13 cellular contexts compared by ENCODE assay signal in genomic region chr15:31387101-31387482, GRCh38.
A peak's percentile ranks its signal among the peaks of the same experiment; 100 is the strongest.
DNase-seq lines count a peak whose midpoint lies in the region; ATAC-seq, FAIRE-seq and TF ChIP-seq lines count a peak whose summit lies in the region.
"Had no signal": no experiment of that assay in that cellular context is flagged by ENCODE, and none has a peak within 500 bp of the region (broad histone marks: within the 10 kb centered on the region; RNA-seq: fewer than 3 reads in every experiment).

No MANE protein-coding gene starts in this region.

- no peaks in the 10 kb centered on the region for H4K20me1 ChIP-seq in GM23248 (ENCODE audit: insufficient read depth)

- peak overlapping the region; percentile 38 for H3K27ac Mint-ChIP-seq in T-helper 1 cell treated with Interleukin-12 subunit alpha and Interleukin-12 subunit beta and Interleukin-4 antibody, amounts not matched to agents 30 μg/mL and 1 μg/mL, for 36 hours
- H3K27ac Mint-ChIP-seq in activated naive CD8-positive, alpha-beta T cell treated with anti-CD3 and anti-CD28 coated beads, Interleukin-2, amount 10 ng/mL, durations not matched to agents 7 days and 5 days = peak overlapping the region; percentile 68
- H3K27ac Mint-ChIP-seq in nephron progenitor cell = no peak overlapping the region

- H3K4me1 Mint-ChIP-seq in T-helper 1 cell treated with Interleukin-12 subunit alpha and Interleukin-12 subunit beta and Interleukin-4 antibody, amounts not matched to agents 30 μg/mL and 1 μg/mL, for 36 hours (ENCODE audit: low read depth) = peaks cover 56% of the 10 kb centered on the region
- peaks cover 51% of the 10 kb centered on the region for H3K4me1 Mint-ChIP-seq in activated naive CD8-positive, alpha-beta T cell treated with anti-CD3 and anti-CD28 coated beads, Interleukin-2, amount 10 ng/mL, durations not matched to agents 7 days and 5 days
- peaks cover 9% of the 10 kb centered on the region for H3K4me1 Mint-ChIP-seq in nephron progenitor cell

- H3K36me3 ChIP-seq in GM23248 (ENCODE audit: low read depth) = no peaks in the 10 kb centered on the region
- no peaks in the 10 kb centered on the region for H3K36me3 ChIP-seq in pancreas

- peak; percentile 38 for ATAC-seq in activated naive CD8-positive, alpha-beta T cell treated with anti-CD3 and anti-CD28 coated beads, Interleukin-2, amount 10 ng/mL, durations not matched to agents 7 days and 5 days (ENCODE audit: low read depth)
- no peak for ATAC-seq in pancreas
- ATAC-seq: HCT116 had no signal

- WGBS in GM23248 (ENCODE audit: low coverage in 1 of 2, low lambda C conversion rate in 2 of 2, missing lambda C conversion rate in 2 of 2), 2 experiments = 85 to 91% methylated on average over 2 of the region's 2 CpGs
- 38 to 47% methylated on average over 2 of the region's 2 CpGs for WGBS in pancreas, 2 donors

- POLR2A ChIA-PET in activated naive CD8-positive, alpha-beta T cell treated with anti-CD3 and anti-CD28 coated beads, Interleukin-2, amount 10 ng/mL, durations not matched to agents 7 days and 5 days (lab: Charles Lee) = interaction anchor here (0.9 to 1.3 kb wide), 2 partner anchors 48 to 49 kb away, joined by 3 to 5 read pairs; no protein-coding TSS in a partner anchor

- FAIRE-seq in pancreas (lab: Jason Lieb, UNC) = no peak
- FAIRE-seq: endometrium had no signal

- H3K9me2 ChIP-seq in GM23248 (ENCODE audit: insufficient read depth) = no peaks in the 10 kb centered on the region

- no peak overlapping the region for H2AFZ ChIP-seq in GM23248

- DNase-seq in T-helper 1 cell (no peak), GM23248 (peak; percentile 24), pancreas (peak in 1 of 6 donors; percentile 4), foreskin fibroblast (no peak), nephron progenitor cell (no peak), SKM-1 treated with dmso at 0.1 percent for 144 hours (lab: John Stamatoyannopoulos, UW; ENCODE audit: unreplicated experiment) (no peak)
- DNase-seq in activated naive CD8-positive, alpha-beta T cell treated with anti-CD3 and anti-CD28 coated beads, Interleukin-2, amount 10 ng/mL, durations not matched to agents 7 days and 5 days = peak; percentile 43
- DNase-seq: MV-4-11; stimulated activated CD4-positive, alpha-beta T cell treated with anti-CD3 and anti-CD28 coated beads, Interleukin-12 subunit alpha, Interleukin-12 subunit beta, amount 100 ng/mL, for 4 hours had no signal

- no peaks in the 10 kb centered on the region for H3K27me3 Mint-ChIP-seq in T-helper 1 cell treated with Interleukin-12 subunit alpha and Interleukin-12 subunit beta and Interleukin-4 antibody, amounts not matched to agents 30 μg/mL and 1 μg/mL, for 36 hours (ENCODE audit: low read depth)
- no peaks in the 10 kb centered on the region for H3K27me3 Mint-ChIP-seq in activated naive CD8-positive, alpha-beta T cell treated with anti-CD3 and anti-CD28 coated beads, Interleukin-2, amount 10 ng/mL, durations not matched to agents 7 days and 5 days
- peaks cover 19% of the 10 kb centered on the region for H3K27me3 Mint-ChIP-seq in nephron progenitor cell (ENCODE audit: low read depth, poor library complexity)

- intact Hi-C loops in pancreas (cut with DNase I) = loop anchor here in 1 of 3 donors (10.0 kb wide), 1 partner anchor 62 kb away; the partner anchor contains the start of gene KLF13

- H3K79me2 ChIP-seq in GM23248 (ENCODE audit: insufficient read depth) = no peaks in the 10 kb centered on the region

- H3K4me1 ChIP-seq in GM23248 (ENCODE audit: insufficient read depth) = peaks cover 18% of the 10 kb centered on the region
- peaks cover 0 to 19% (median 17%) of the 10 kb centered on the region in 3 donors for H3K4me1 ChIP-seq in pancreas

- H3K4me3 ChIP-seq in GM23248 = no peak overlapping the region
- H3K4me3 ChIP-seq in pancreas = no peak overlapping the region
- H3K4me3 ChIP-seq in foreskin fibroblast (ENCODE audit: low read depth in 1 of 2, low read length in 2 of 2) = no peak overlapping the region

- H3K4me3 Mint-ChIP-seq in T-helper 1 cell treated with Interleukin-12 subunit alpha and Interleukin-12 subunit beta and Interleukin-4 antibody, amounts not matched to agents 30 μg/mL and 1 μg/mL, for 36 hours = peak overlapping the region; percentile 22
- H3K4me3 Mint-ChIP-seq in activated naive CD8-positive, alpha-beta T cell treated with anti-CD3 and anti-CD28 coated beads, Interleukin-2, amount 10 ng/mL, durations not matched to agents 7 days and 5 days = peak overlapping the region; percentile 54
- no peak overlapping the region for H3K4me3 Mint-ChIP-seq in nephron progenitor cell

- in situ Hi-C loops in GM23248 (cut with MboI) = no loop called here

- peaks cover 7% of the 10 kb centered on the region for H3K9me3 Mint-ChIP-seq in T-helper 1 cell treated with Interleukin-12 subunit alpha and Interleukin-12 subunit beta and Interleukin-4 antibody, amounts not matched to agents 30 μg/mL and 1 μg/mL, for 36 hours
- peaks cover 3% of the 10 kb centered on the region for H3K9me3 Mint-ChIP-seq in activated naive CD8-positive, alpha-beta T cell treated with anti-CD3 and anti-CD28 coated beads, Interleukin-2, amount 10 ng/mL, durations not matched to agents 7 days and 5 days
- H3K9me3 Mint-ChIP-seq in nephron progenitor cell = peaks cover 40% of the 10 kb centered on the region

- H3F3A ChIP-seq in GM23248 (ENCODE audit: insufficient read depth) = peaks cover 31% of the 10 kb centered on the region

- TF ChIP-seq CTCF in pancreas (IDR thresholded peaks at IDR 0.05) (no peak), foreskin fibroblast (IDR thresholded peaks at IDR 0.05; ENCODE audit: low read depth, low read length) (no peak), nephron progenitor cell (IDR thresholded peaks at IDR 0.05) (no peak)

- H3K9ac ChIP-seq in GM23248 = no peak overlapping the region

- H3K9me3 ChIP-seq in GM23248 (ENCODE audit: low read depth) = no peaks in the 10 kb centered on the region
- no peaks in the 10 kb centered on the region for H3K9me3 ChIP-seq in pancreas

- H3K27me3 ChIP-seq in GM23248 (replicated peaks; ENCODE audit: insufficient read depth) (no peaks in the 10 kb centered on the region), pancreas (no peaks in the 10 kb centered on the region)

- H3K4me2 ChIP-seq in GM23248 (ENCODE audit: unreplicated experiment) = peak overlapping the region; percentile 18

- H3K27ac ChIP-seq in GM23248 = peak overlapping the region; percentile 41
- peak overlapping the region in 3 of 4 donors; percentile 32 to 78 (median 65) for H3K27ac ChIP-seq in pancreas
- H3K27ac ChIP-seq: 22Rv1 had no signal

- H3K36me3 Mint-ChIP-seq in T-helper 1 cell treated with Interleukin-12 subunit alpha and Interleukin-12 subunit beta and Interleukin-4 antibody, amounts not matched to agents 30 μg/mL and 1 μg/mL, for 36 hours (ENCODE audit: low read depth) = peaks cover 27% of the 10 kb centered on the region
- H3K36me3 Mint-ChIP-seq in activated naive CD8-positive, alpha-beta T cell treated with anti-CD3 and anti-CD28 coated beads, Interleukin-2, amount 10 ng/mL, durations not matched to agents 7 days and 5 days = peaks cover 28% of the 10 kb centered on the region
- peaks cover 23% of the 10 kb centered on the region for H3K36me3 Mint-ChIP-seq in nephron progenitor cell (ENCODE audit: low read depth)

Comparison
In these comparisons a context has a peak if more than half of its experiments do, and no peak if none do; other contexts are left out.
1. DNase-seq: peak in GM23248 (single experiment) and activated naive CD8-positive, alpha-beta T cell treated with anti-CD3 and anti-CD28 coated beads, Interleukin-2, amount 10 ng/mL, durations not matched to agents 7 days and 5 days (single experiment); none in T-helper 1 cell (0 of 5), foreskin fibroblast (0 of 2), nephron progenitor cell (single experiment) and SKM-1 treated with dmso at 0.1 percent for 144 hours (single experiment).